In genomic region chr17:71849783-71850768, GRCh38 we compare ENCODE assay signal across 19 cellular contexts.
A peak's percentile ranks its signal among the peaks of the same experiment; 100 is the strongest.
DNase-seq lines count a peak whose midpoint lies in the region; ATAC-seq and TF ChIP-seq lines count a peak whose summit lies in the region.
"Had no signal": no experiment of that assay in that cellular context is flagged by ENCODE, and none has a peak within 500 bp of the region (broad histone marks: within the 10 kb centered on the region; RNA-seq: fewer than 3 reads in every experiment).

No MANE protein-coding gene starts in this region.

- no peaks in the 10 kb centered on the region for H3K9me3 ChIP-seq in smooth muscle cell (replicated peaks; ENCODE audit: low read depth)
- H3K9me3 ChIP-seq: mucosa of descending colon had no signal

- peak; percentile 29 for DNase-seq in amniotic epithelial cell (ENCODE audit: low read depth)
- DNase-seq in smooth muscle cell (lab: John Stamatoyannopoulos, UW; ENCODE audit: unreplicated experiment) = no peak
- no peak for DNase-seq in NCI-H1105 (lab: John Stamatoyannopoulos, UW)
- no peak for DNase-seq in dorsolateral prefrontal cortex
- no peak for DNase-seq in HuH-7.5 (ENCODE audit: low spot score)
- DNase-seq: activated CD4-positive, alpha-beta T cell treated with anti-CD3 and anti-CD28 coated beads, Interleukin-2, amount 50 U/mL, for 4 hours; activated T-cell treated with anti-CD3 and anti-CD28 coated beads, Interleukin-2, amount 50 U/mL, for 24 hours; CD8-positive, alpha-beta T cell; central memory CD4-positive, alpha-beta T cell; effector memory CD8-positive, alpha-beta T cell; GOT3; hypothalamus; mucosa of descending colon; NCI-H1417 treated with DMSO at 0.1 percent for 48 hours; right cardiac atrium; stimulated activated CD4-positive, alpha-beta T cell treated with anti-CD3 and anti-CD28 coated beads, Interleukin-2, amount 100 ng/mL, for 24 hours had no signal

- no peaks in the 10 kb centered on the region for H3K36me3 ChIP-seq in smooth muscle cell (ENCODE audit: low read depth)

- H3K27me3 ChIP-seq in smooth muscle cell (ENCODE audit: low read depth) (no peaks in the 10 kb centered on the region), dorsolateral prefrontal cortex (peaks cover 0 to 3% (median 0%) of the 10 kb centered on the region in 45 donors)

- H3K9ac ChIP-seq in smooth muscle cell (ENCODE audit: low read depth) = no peak overlapping the region

- peaks cover 4% of the 10 kb centered on the region for H3K4me1 ChIP-seq in smooth muscle cell (ENCODE audit: low read depth)

- H3K4me2 ChIP-seq in smooth muscle cell = no peak overlapping the region

- TF ChIP-seq CTCF in smooth muscle cell (IDR thresholded peaks at IDR 0.05; ENCODE audit: borderline replicate concordance, insufficient read depth, poor library complexity, severe bottlenecking) (no peak), dorsolateral prefrontal cortex (IDR thresholded peaks at IDR 0.05 in 54 of 56, conservative IDR thresholded peaks at IDR 0.05 in 2 of 56; ENCODE audit: low read depth in 1 of 56, partially characterized antibody in 56 of 56) (no peak)

- no peak overlapping the region for H3K27ac ChIP-seq in smooth muscle cell (ENCODE audit: low read depth)
- H3K27ac ChIP-seq in dorsolateral prefrontal cortex = no peak overlapping the region

- no peaks in the 10 kb centered on the region for H4K20me1 ChIP-seq in smooth muscle cell (ENCODE audit: low read depth)

- H3K4me3 ChIP-seq in smooth muscle cell (no peak overlapping the region), dorsolateral prefrontal cortex (no peak overlapping the region)
- H3K4me3 ChIP-seq: mucosa of descending colon had no signal

- ATAC-seq in GM18498 (IDR thresholded peaks at IDR 0.05; ENCODE audit: unreplicated experiment) (peak; percentile 70), GM19395 (IDR thresholded peaks at IDR 0.05; ENCODE audit: unreplicated experiment) (peak; percentile 78), HG03025 (IDR thresholded peaks at IDR 0.05; ENCODE audit: low FRiP score, unreplicated experiment) (peak; percentile 69)
- ATAC-seq: CD8-positive, alpha-beta T cell; effector memory CD8-positive, alpha-beta T cell; mucosa of descending colon; right cardiac atrium had no signal

- WGBS in smooth muscle cell (ENCODE audit: low lambda C conversion rate) = 91% methylated on average over 1 of the region's 1 CpG

- H2AFZ ChIP-seq in smooth muscle cell (ENCODE audit: low read depth) = no peak overlapping the region

- H3K79me2 ChIP-seq in smooth muscle cell (ENCODE audit: low read depth) = no peaks in the 10 kb centered on the region

- no peaks in the 10 kb centered on the region for H3F3A ChIP-seq in smooth muscle cell (ENCODE audit: low read depth)

- intact Hi-C loops in dorsolateral prefrontal cortex (cut with DNase I) = no loop called here
